ENCODE assay signal across 24 cellular contexts in genomic region chr19:36997152-36997842, GRCh38.
"Had no signal": no experiment of that assay in that cellular context is flagged by ENCODE, and none has a peak within 500 bp of the region (broad histone marks: within the 10 kb centered on the region; RNA-seq: fewer than 3 reads in every experiment).

No MANE protein-coding gene starts in this region.

- H3K27ac ChIP-seq: left ventricle myocardium inferior, lower lobe of right lung, neutrophil, pancreas, right lobe of liver, suprapubic skin, transverse colon, vagina had no signal

- H3K4me1 Mint-ChIP-seq: memory B cell; mesothelial cell of epicardium; naive B cell; neural crest cell; stimulated activated naive B cell treated with anti-CD40 and anti-IgM and Interleukin-4, amounts not matched to agents 10 μg/mL and 1 μg/mL and 100 μg/mL, for 72 hours had no signal

- H3K27me3 Mint-ChIP-seq: effector memory CD8-positive, alpha-beta T cell; memory B cell; naive B cell; natural killer cell treated with Interleukin-12 subunit alpha and Interleukin-12 subunit beta and Interleukin-15 and Interleukin-18, amount 100 ng/mL, for 72 hours; stimulated activated naive B cell treated with anti-CD40 and anti-IgM and Interleukin-4, amounts not matched to agents 10 μg/mL and 1 μg/mL and 100 μg/mL, for 72 hours; stimulated activated naive CD8-positive, alpha-beta T cell treated with anti-CD3 and anti-CD28 coated beads, Interleukin-15, Interleukin-2, amounts not matched to agents 100 ng/mL and 50 ng/mL, for 24 hours had no signal

- DNase-seq: cortex of kidney; effector memory CD8-positive, alpha-beta T cell; head of caudate nucleus; left cardiac atrium; left ventricle myocardium inferior; lower lobe of right lung; mucosa of descending colon; naive B cell; pancreas; retina; right lobe of liver; small intestine; stimulated activated CD4-positive, alpha-beta T cell treated with anti-CD3 and anti-CD28 coated beads, Interleukin-15, amount 100 ng/mL, for 24 hours; stimulated activated CD4-positive, alpha-beta T cell treated with anti-CD3 and anti-CD28 coated beads, Interleukin-2, amount 100 ng/mL, for 48 hours; stimulated activated naive B cell treated with anti-CD40 and anti-IgM and Interleukin-4, amounts not matched to agents 10 μg/mL and 1 μg/mL and 100 μg/mL, for 72 hours; transverse colon had no signal

- H3K4me3 Mint-ChIP-seq: effector memory CD8-positive, alpha-beta T cell; memory B cell; mesothelial cell of epicardium; natural killer cell treated with Interleukin-12 subunit alpha and Interleukin-12 subunit beta and Interleukin-15 and Interleukin-18, amount 100 ng/mL, for 72 hours; neural crest cell; stimulated activated naive B cell treated with anti-CD40 and anti-IgM and Interleukin-4, amounts not matched to agents 10 μg/mL and 1 μg/mL and 100 μg/mL, for 72 hours; stimulated activated naive CD8-positive, alpha-beta T cell treated with anti-CD3 and anti-CD28 coated beads, Interleukin-15, Interleukin-2, amounts not matched to agents 100 ng/mL and 50 ng/mL, for 24 hours had no signal

- ATAC-seq: effector memory CD8-positive, alpha-beta T cell; left cardiac atrium; lower lobe of right lung; mucosa of descending colon; natural killer cell treated with Interleukin-12 subunit alpha and Interleukin-12 subunit beta and Interleukin-15 and Interleukin-18, amount 100 ng/mL, for 72 hours; pancreas; right lobe of liver; stimulated activated naive B cell treated with anti-CD40 and anti-IgM and Interleukin-4, amounts not matched to agents 10 μg/mL and 1 μg/mL and 100 μg/mL, for 72 hours had no signal

- H3K4me3 ChIP-seq: left ventricle myocardium inferior, lower lobe of right lung, mucosa of descending colon, pancreas, right lobe of liver, suprapubic skin, transverse colon, vagina had no signal

- H3K4me1 ChIP-seq: left ventricle myocardium inferior, lower lobe of right lung, pancreas, right lobe of liver, suprapubic skin, transverse colon, vagina had no signal

- H3K27ac Mint-ChIP-seq: effector memory CD8-positive, alpha-beta T cell; memory B cell; mesothelial cell of epicardium; naive B cell; natural killer cell treated with Interleukin-12 subunit alpha and Interleukin-12 subunit beta and Interleukin-15 and Interleukin-18, amount 100 ng/mL, for 72 hours; stimulated activated naive B cell treated with anti-CD40 and anti-IgM and Interleukin-4, amounts not matched to agents 10 μg/mL and 1 μg/mL and 100 μg/mL, for 72 hours; stimulated activated naive CD8-positive, alpha-beta T cell treated with anti-CD3 and anti-CD28 coated beads, Interleukin-15, Interleukin-2, amounts not matched to agents 100 ng/mL and 50 ng/mL, for 24 hours had no signal

- H3K36me3 ChIP-seq: neutrophil had no signal

- H3K27me3 ChIP-seq: neutrophil, pancreas, right lobe of liver, suprapubic skin, transverse colon, vagina had no signal
